Comparison of ENCODE assay signal across 1 cellular context in genomic region chr11:108012139-108012725, GRCh38.
TF ChIP-seq lines count a peak whose summit lies in the region.

No MANE protein-coding gene starts in this region.

TF ChIP-seq in GM12878, 131 proteins besides CTCF, POLR2A, EP300 and RAD21:
- TF ChIP-seq POLR2AphosphoS2 (IDR thresholded peaks at IDR 0.05; ENCODE audit: low read depth, low read length) (no peak), NR2C2 (IDR thresholded peaks at IDR 0.05; ENCODE audit: borderline replicate concordance, control insufficient read depth, insufficient read length, low read depth) (no peak), FOS (IDR thresholded peaks at IDR 0.05; ENCODE audit: borderline replicate concordance, extremely low read depth, insufficient read length) (no peak), IRF5 (IDR thresholded peaks at IDR 0.05; ENCODE audit: borderline replicate concordance) (no peak), JUND (IDR thresholded peaks at IDR 0.05; ENCODE audit: low read depth, low read length) (no peak), RB1 (IDR thresholded peaks at IDR 0.05; ENCODE audit: borderline replicate concordance) (no peak), ZBTB40 (IDR thresholded peaks at IDR 0.05; ENCODE audit: borderline replicate concordance) (0 out of 2 replicates have a peak, but pooled peaks have one; percentile 23), ZNF207 (IDR thresholded peaks at IDR 0.05; ENCODE audit: borderline replicate concordance) (no peak), MEF2A (IDR thresholded peaks at IDR 0.05; ENCODE audit: insufficient read depth, low read depth, low read length) (no peak), MLLT1 (IDR thresholded peaks at IDR 0.05) (peak; percentile 66; the same call in 1 of the 2 replicates), YY1 (IDR thresholded peaks at IDR 0.05; ENCODE audit: low read depth, low read length) (no peak)
